In genomic region chr5:143966280-143966679, GRCh38 we compare ENCODE assay signal across 27 cellular contexts.
"Had no signal": no experiment of that assay in that cellular context is flagged by ENCODE, and none has a peak within 500 bp of the region (broad histone marks: within the 10 kb centered on the region; RNA-seq: fewer than 3 reads in every experiment).

No MANE protein-coding gene starts in this region.

- H3K9me3 ChIP-seq: esophagus muscularis mucosa, heart right ventricle, lower lobe of right lung, pancreas, suprapubic skin, transverse colon had no signal

- H3K36me3 ChIP-seq: esophagus muscularis mucosa, heart right ventricle, lower lobe of right lung, pancreas, suprapubic skin, transverse colon had no signal

- H3K9me3 Mint-ChIP-seq: endodermal cell; natural killer cell; stimulated activated naive CD8-positive, alpha-beta T cell treated with anti-CD3 and anti-CD28 coated beads, Interleukin-15, amount 100 ng/mL, for 72 hours had no signal

- H3K36me3 Mint-ChIP-seq: natural killer cell had no signal

- H3K4me1 Mint-ChIP-seq: endodermal cell; natural killer cell; stimulated activated naive CD8-positive, alpha-beta T cell treated with anti-CD3 and anti-CD28 coated beads, Interleukin-15, amount 100 ng/mL, for 72 hours had no signal

- H3K27ac ChIP-seq: dorsolateral prefrontal cortex, esophagus muscularis mucosa, heart right ventricle, lower lobe of right lung, pancreas, suprapubic skin, transverse colon had no signal

- H3K4me2 ChIP-seq: smooth muscle cell had no signal

- H3K4me3 ChIP-seq: dorsolateral prefrontal cortex, esophagus muscularis mucosa, heart right ventricle, lower lobe of right lung, pancreas, smooth muscle cell, suprapubic skin, transverse colon had no signal

- H3K4me1 ChIP-seq: esophagus muscularis mucosa, heart right ventricle, lower lobe of right lung, pancreas, suprapubic skin, transverse colon had no signal

- DNase-seq: cerebellar nuclear complex; cortex of kidney; dorsolateral prefrontal cortex; effector CD4-positive, alpha-beta T cell; endodermal cell; foreskin melanocyte; glutamatergic neuron; heart right ventricle; hippocampal formation; left colon; left ventricle myocardium superior; lower lobe of right lung; natural killer cell; occipital lobe; pancreas; stimulated activated CD4-positive, alpha-beta T cell treated with anti-CD3 and anti-CD28 coated beads, Interleukin-12 subunit alpha, Interleukin-12 subunit beta, amount 100 ng/mL, for 4 hours; stimulated activated CD4-positive, alpha-beta T cell treated with anti-CD3 and anti-CD28 coated beads, Interleukin-1b, Interleukin-23, amount 100 ng/mL, for 48 hours; stimulated activated CD4-positive, alpha-beta T cell treated with anti-CD3 and anti-CD28 coated beads, Interleukin-4, amount 100 ng/mL, for 1 hour; stimulated activated CD8-positive, alpha-beta memory T cell treated with anti-CD3 and anti-CD28 coated beads, Interleukin-4, amount 100 ng/mL, for 48 hours; stimulated activated naive CD4-positive, alpha-beta T cell; stimulated activated naive CD8-positive, alpha-beta T cell treated with anti-CD3 and anti-CD28 coated beads, Interleukin-15, amount 100 ng/mL, for 72 hours; transverse colon had no signal

- H3K27ac Mint-ChIP-seq: endodermal cell; natural killer cell; progenitor cell of endocrine pancreas; stimulated activated naive CD8-positive, alpha-beta T cell treated with anti-CD3 and anti-CD28 coated beads, Interleukin-15, amount 100 ng/mL, for 72 hours had no signal

- ATAC-seq: heart right ventricle; left colon; left ventricle myocardium superior; lower lobe of right lung; natural killer cell; pancreas; sciatic nerve; stimulated activated naive CD8-positive, alpha-beta T cell treated with anti-CD3 and anti-CD28 coated beads, Interleukin-15, amount 100 ng/mL, for 72 hours had no signal

- H3K27me3 ChIP-seq: dorsolateral prefrontal cortex, esophagus muscularis mucosa, heart right ventricle, pancreas, suprapubic skin, transverse colon had no signal

- H3K4me3 Mint-ChIP-seq: endodermal cell; natural killer cell; stimulated activated naive CD8-positive, alpha-beta T cell treated with anti-CD3 and anti-CD28 coated beads, Interleukin-15, amount 100 ng/mL, for 72 hours had no signal
